In the genomic region with DNA sequence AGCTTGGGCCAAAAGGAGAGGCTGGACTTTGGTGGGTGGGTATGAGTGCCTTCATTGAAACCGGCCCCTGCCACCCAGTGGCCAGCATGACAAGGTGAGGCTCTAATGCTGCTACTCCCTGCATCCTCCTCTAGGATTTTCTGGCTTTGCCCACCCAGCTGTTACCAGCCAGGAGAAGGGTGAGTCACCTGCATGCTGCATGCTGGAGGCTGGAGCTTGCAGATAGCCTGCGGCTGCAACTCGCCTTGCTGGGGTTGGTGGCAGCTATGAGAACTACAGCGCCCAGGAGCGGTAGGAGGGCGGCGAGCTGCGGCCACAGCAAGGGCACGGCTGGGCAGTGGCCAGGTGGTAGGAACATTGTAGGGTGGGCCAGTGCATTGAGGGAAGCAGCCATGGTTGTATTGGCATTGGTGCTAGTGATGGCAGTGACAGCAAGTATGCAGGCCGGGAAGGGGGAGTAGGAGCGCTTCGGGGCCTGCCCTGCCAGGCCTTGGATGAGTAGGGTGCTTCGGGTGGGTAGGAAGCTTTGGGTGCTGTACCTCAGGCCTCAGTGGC, we compare ENCODE assay signal across 19 cellular contexts.
"Had no signal": no experiment of that assay in that cellular context is flagged by ENCODE, and none has a peak within 500 bp of the region (broad histone marks: within the 10 kb centered on the region; RNA-seq: fewer than 3 reads in every experiment).

No MANE protein-coding gene starts in this region.

- H3K27ac ChIP-seq: dorsolateral prefrontal cortex, esophagus squamous epithelium, gastrocnemius medialis, neutrophil, ovary, prostate gland, upper lobe of left lung, VCaP had no signal

- H3K27me3 ChIP-seq: esophagus squamous epithelium, gastrocnemius medialis, neutrophil, ovary, upper lobe of left lung had no signal

- H3K4me1 ChIP-seq: esophagus squamous epithelium, gastrocnemius medialis, prostate gland, upper lobe of left lung had no signal

- ATAC-seq: activated CD4-positive, CD25-positive, alpha-beta regulatory T cell treated with anti-CD3 and anti-CD28 coated beads, Interleukin-2, amount 50 U/mL, for 24 hours; activated naive CD4-positive, alpha-beta T cell treated with anti-CD3 and anti-CD28 coated beads, Interleukin-2, amount 50 U/mL, for 72 hours; gastrocnemius medialis; left cardiac atrium had no signal

- H3K36me3 ChIP-seq: esophagus squamous epithelium, gastrocnemius medialis, neutrophil, ovary, prostate gland, upper lobe of left lung had no signal

- H3K9me3 ChIP-seq: esophagus squamous epithelium, gastrocnemius medialis, neutrophil, ovary, prostate gland, upper lobe of left lung had no signal

- DNase-seq: activated gamma-delta T cell treated with Interleukin-2 at 50 U/mL for 16 hours; activated T-cell treated with anti-CD3 and anti-CD28 coated beads, Interleukin-2, amount 50 U/mL, for 1 hour; aorta; caudate nucleus; dorsolateral prefrontal cortex; esophagus squamous epithelium; gastrocnemius medialis; hippocampal formation; left cardiac atrium; ovary; stimulated activated CD4-positive, alpha-beta T cell treated with anti-CD3 and anti-CD28 coated beads, Interleukin-2, amount 100 ng/mL, for 48 hours; stimulated activated CD8-positive, alpha-beta memory T cell treated with anti-CD3 and anti-CD28 coated beads, Interleukin-4, amount 100 ng/mL, for 48 hours; stimulated activated naive CD4-positive, alpha-beta T cell had no signal

- H3K4me3 ChIP-seq: dorsolateral prefrontal cortex, esophagus squamous epithelium, gastrocnemius medialis, ovary, prostate gland, upper lobe of left lung had no signal
